Comparison of ENCODE assay signal across 10 cellular contexts in genomic region chr20:59055302-59055701, GRCh38. TPM values are rescaled to one million over a fixed set of nuclear protein-coding genes. Genes with fewer than 3 reads are reported as not detected.
DNase-seq lines count a peak whose midpoint lies in the region; ATAC-seq, FAIRE-seq and TF ChIP-seq lines count a peak whose summit lies in the region.
"Had no signal": no experiment of that assay in that cellular context is flagged by ENCODE, and none has a peak within 500 bp of the region (broad histone marks: within the 10 kb centered on the region; RNA-seq: fewer than 3 reads in every experiment).

No MANE protein-coding gene starts in this region.

- 53 to 70% (median 62%) methylated on average over 7 of the region's 7 CpGs for WGBS in stomach, 5 donors

- TF ChIP-seq EP300 in stomach (IDR thresholded peaks at IDR 0.05), result no peak

- H3K27me3 ChIP-seq in keratinocyte (ENCODE audit: control insufficient read depth, extremely low read depth, insufficient read depth, low read length) (no peaks in the 10 kb centered on the region), stomach (peaks cover 0 to 19% (median 0%) of the 10 kb centered on the region in 3 donors)

- H3K4me1 ChIP-seq in keratinocyte (ENCODE audit: control insufficient read depth, extremely low read depth, insufficient read depth, low read length) (no peaks in the 10 kb centered on the region), stomach (no peaks in the 10 kb centered on the region)

- no peaks in the 10 kb centered on the region for H3K4me1 Mint-ChIP-seq in T-helper 17 cell

- no peaks in the 10 kb centered on the region for H4K20me1 ChIP-seq in keratinocyte (ENCODE audit: control insufficient read depth, extremely low read depth, insufficient read depth, low read length)

- in situ Hi-C loops in GM13977 (cut with MboI; ENCODE audit: low pct_unique_long_range_greater_than_20kb, low sequenced_read_pairs, unreplicated experiment), result no loop called here

- no peak overlapping the region for H3K27ac ChIP-seq in keratinocyte (ENCODE audit: control insufficient read depth, insufficient read depth, low read length)
- H3K27ac ChIP-seq in stomach, result no peak overlapping the region

- no peak overlapping the region for H3K27ac Mint-ChIP-seq in T-helper 17 cell

- no peak for TF ChIP-seq POLR2A in stomach (IDR thresholded peaks at IDR 0.05)

- H3K4me3 Mint-ChIP-seq in T-helper 17 cell, result no peak overlapping the region

- H3K79me2 ChIP-seq in keratinocyte (ENCODE audit: control insufficient read depth, insufficient read depth, low read length), result no peaks in the 10 kb centered on the region

- dilution Hi-C loops in keratinocyte (cut with MboI; ENCODE audit: extremely low pct_ligation_motif_present, low sequenced_read_pairs), result no loop called here

- DNase-seq in AG09319 (ENCODE audit: extremely low read depth, low read depth), result no peak
- no peak for DNase-seq in GM13977 (ENCODE audit: low spot score)
- no peak for DNase-seq in T-helper 17 cell
- DNase-seq in keratinocyte (ENCODE audit: low read depth, low spot score), result no peak
- no peak for DNase-seq in stomach
- DNase-seq in sciatic nerve (ENCODE audit: low spot score), result no peak
- DNase-seq in H4 (ENCODE audit: low spot score), result no peak
- no peak for DNase-seq in T1000 (lab: John Stamatoyannopoulos, UW)
- DNase-seq: cerebellar nuclear complex, GF-D8 had no signal

- intact Hi-C loops in stomach (cut with DNase I; ENCODE audit: low total_unique reads) (no loop called here), sciatic nerve (cut with DNase I) (no loop called here)

- no peaks in the 10 kb centered on the region for H3K36me3 ChIP-seq in keratinocyte (ENCODE audit: control insufficient read depth in 2 of 2, extremely low read depth in 1 of 2, insufficient read depth in 2 of 2, low read length in 2 of 2)
- no peaks in the 10 kb centered on the region for H3K36me3 ChIP-seq in stomach

- H3K9ac ChIP-seq in keratinocyte (ENCODE audit: control insufficient read depth, extremely low read depth, insufficient read depth, low read length), result no peak overlapping the region

- H3K9me3 ChIP-seq in T-helper 17 cell (ENCODE audit: control insufficient read depth, low read length, poor library complexity, severe bottlenecking), result no peaks in the 10 kb centered on the region
- no peaks in the 10 kb centered on the region for H3K9me3 ChIP-seq in keratinocyte (ENCODE audit: control insufficient read depth, low read depth, low read length)
- H3K9me3 ChIP-seq in stomach, result no peaks in the 10 kb centered on the region

- H3K4me2 ChIP-seq in keratinocyte (ENCODE audit: control insufficient read depth, extremely low read depth, insufficient read depth, low read depth, low read length), result no peak overlapping the region

- H3K36me3 Mint-ChIP-seq in T-helper 17 cell (ENCODE audit: low read depth), result peaks cover 2% of the 10 kb centered on the region

- FAIRE-seq in keratinocyte (lab: Jason Lieb, UNC), result no peak

- H3K4me3 ChIP-seq in keratinocyte (ENCODE audit: control insufficient read depth in 2 of 3, extremely low read depth in 1 of 3, insufficient read depth in 2 of 3, low read depth in 1 of 3, low read length in 3 of 3), result no peak overlapping the region
- no peak overlapping the region for H3K4me3 ChIP-seq in stomach

- TF ChIP-seq CTCF in AG09319 (IDR thresholded peaks at IDR 0.05; ENCODE audit: low read depth, low read length) (peak; percentile 36), GM13977 (IDR thresholded peaks at IDR 0.05; ENCODE audit: extremely low read depth, insufficient read depth, missing control alignments) (peak; percentile 40), keratinocyte (optimal IDR thresholded peaks at IDR 0.05 in 1 of 3, IDR thresholded peaks at IDR 0.05 in 1 of 3, conservative IDR thresholded peaks at IDR 0.05 in 1 of 3; ENCODE audit: extremely low read depth in 1 of 3, insufficient read depth in 2 of 3, low read length in 3 of 3) (peak in 2 of 3 experiments; percentile 16 to 37), stomach (IDR thresholded peaks at IDR 0.05) (peak in 3 of 7 experiments; percentile 10 to 13 (median 13))

- H2AFZ ChIP-seq in keratinocyte (ENCODE audit: control insufficient read depth, low read length), result no peak overlapping the region

- peak; percentile 50 for ATAC-seq in T-helper 17 cell
- no peak for ATAC-seq in sciatic nerve

- H3K27me3 Mint-ChIP-seq in T-helper 17 cell, result peaks cover 38% of the 10 kb centered on the region

- no peaks in the 10 kb centered on the region for H3K9me1 ChIP-seq in keratinocyte (ENCODE audit: control insufficient read depth, extremely low read depth, insufficient read depth, low read length)

RNA-seq across cellular contexts. Expression of gene PRELID3B, which starts 12.7 kb away (rescaled TPM):
- total RNA-seq in T-helper 17 cell (10 to 100 TPM; 53.8 to 72.6 TPM), stomach (100 to 1,000 TPM in 1 of 5 donors, 10 to 100 TPM in 4; 35.7 to 322 (median 72.7) TPM), sciatic nerve (30.5 TPM)
- polyA plus RNA-seq in keratinocyte (70.7 to 86.9 TPM (median 75.3 TPM) in 3 replicates), stomach (10 to 100 TPM; 20.0 to 65.8 (median 31.3) TPM)
- polyA plus RNA-seq in keratinocyte (2011; ENCODE audit: low read depth), result 211 TPM
- polyA plus RNA-seq in keratinocyte (2011; cell fraction: cytosol; rRNA removed), result 66.1 and 129 TPM in 2 replicates
- polyA plus RNA-seq in keratinocyte (2011; cell fraction: nucleus; rRNA removed), result 26.8 and 42.0 TPM in 2 replicates
- polyA plus RNA-seq in keratinocyte (2012; ENCODE audit: low replicate concordance), result 79.1 and 112 TPM in 2 replicates
- 90.1 to 126 TPM (median 96.3 TPM) in 3 replicates for polyA minus RNA-seq in keratinocyte
- 106 TPM for polyA minus RNA-seq in keratinocyte (2011; cell fraction: cytosol; rRNA and poly(A)+ RNA removed)
- polyA minus RNA-seq in keratinocyte (2011; cell fraction: nucleus; rRNA and poly(A)+ RNA removed), result 26.6 and 32.0 TPM in 2 replicates
- total RNA-seq in H4 (2014; rRNA removed; shearing (Covaris generic)), result 46.9 and 53.4 TPM in 2 replicates

RNA-seq across cellular contexts. Expression of gene ATP5F1E, which starts 23.2 kb away (rescaled TPM):
- 10 to 100 TPM; 57.8 to 84.0 TPM for total RNA-seq in T-helper 17 cell
- polyA plus RNA-seq in keratinocyte, result 48.3 to 100 TPM (median 99.7 TPM) in 3 replicates
- polyA plus RNA-seq in keratinocyte (2011; ENCODE audit: low read depth), result 103 TPM
- 59.0 and 59.8 TPM in 2 replicates for polyA plus RNA-seq in keratinocyte (2011; cell fraction: cytosol; rRNA removed)
- polyA plus RNA-seq in keratinocyte (2011; cell fraction: nucleus; rRNA removed), result 9.8 and 16.4 TPM in 2 replicates
- polyA plus RNA-seq in keratinocyte (2012; ENCODE audit: low replicate concordance), result 71.0 and 118 TPM in 2 replicates
- polyA minus RNA-seq in keratinocyte, result 5.2 to 8.3 TPM (median 6.4 TPM) in 3 replicates
- 37.8 TPM for polyA minus RNA-seq in keratinocyte (2011; cell fraction: cytosol; rRNA and poly(A)+ RNA removed)
- polyA minus RNA-seq in keratinocyte (2011; cell fraction: nucleus; rRNA and poly(A)+ RNA removed), result 3.3 and 3.9 TPM in 2 replicates
- 100 to 1,000 TPM in 1 of 5 donors, 10 to 100 TPM in 4; 20.4 to 101 (median 27.4) TPM for total RNA-seq in stomach
- polyA plus RNA-seq in stomach, result 10 to 100 TPM; 56.4 to 78.5 (median 71.5) TPM
- total RNA-seq in sciatic nerve, result 38.4 TPM
- 45.0 and 50.5 TPM in 2 replicates for total RNA-seq in H4 (2014; rRNA removed; shearing (Covaris generic))

RNA-seq across cellular contexts. Expression of gene TUBB1, which starts 36.1 kb away (rescaled TPM):
- total RNA-seq in T-helper 17 cell (100 to 1,000 TPM in 1 of 2 donors, 10 to 100 TPM in 1; 14.0 to 483 TPM), stomach (under 1 TPM in 1 of 5 donors, not detected in 4; 0.55 TPM), sciatic nerve (1.0 TPM)
- polyA plus RNA-seq in keratinocyte (0.03 TPM in 1 of 3 replicates, not detected in the others), stomach (under 1 TPM in 2 of 3 donors, not detected in 1; 0.03 to 0.12 TPM)
- polyA plus RNA-seq in keratinocyte (2011; ENCODE audit: low read depth), result not detected
- polyA plus RNA-seq in keratinocyte (2011; cell fraction: cytosol; rRNA removed), result not detected in 2 replicates
- 0.04 TPM in 1 of 2 replicates, not detected in the other for polyA plus RNA-seq in keratinocyte (2011; cell fraction: nucleus; rRNA removed)
- 0.02 and 0.08 TPM in 2 replicates for polyA plus RNA-seq in keratinocyte (2012; ENCODE audit: low replicate concordance)
- polyA minus RNA-seq in keratinocyte, result not detected in 3 replicates
- polyA minus RNA-seq in keratinocyte (2011; cell fraction: cytosol; rRNA and poly(A)+ RNA removed), result not detected
- polyA minus RNA-seq in keratinocyte (2011; cell fraction: nucleus; rRNA and poly(A)+ RNA removed), result not detected in 2 replicates
- not detected in 2 replicates for total RNA-seq in H4 (2014; rRNA removed; shearing (Covaris generic))

RNA-seq across cellular contexts. Expression of gene CTSZ, which starts 48.2 kb away (rescaled TPM):
- total RNA-seq in T-helper 17 cell, result 10 to 100 TPM; 27.4 to 30.1 TPM
- 102 to 171 TPM (median 138 TPM) in 3 replicates for polyA plus RNA-seq in keratinocyte
- polyA plus RNA-seq in keratinocyte (2011; ENCODE audit: low read depth), result 63.5 TPM
- polyA plus RNA-seq in keratinocyte (2011; cell fraction: cytosol; rRNA removed), result 76.8 and 119 TPM in 2 replicates
- 133 and 140 TPM in 2 replicates for polyA plus RNA-seq in keratinocyte (2011; cell fraction: nucleus; rRNA removed)
- polyA plus RNA-seq in keratinocyte (2012; ENCODE audit: low replicate concordance), result 25.5 and 178 TPM in 2 replicates
- polyA minus RNA-seq in keratinocyte, result 74.1 to 149 TPM (median 79.1 TPM) in 3 replicates
- polyA minus RNA-seq in keratinocyte (2011; cell fraction: cytosol; rRNA and poly(A)+ RNA removed), result 105 TPM
- polyA minus RNA-seq in keratinocyte (2011; cell fraction: nucleus; rRNA and poly(A)+ RNA removed), result 54.2 and 59.5 TPM in 2 replicates
- 100 to 1,000 TPM in 1 of 5 donors, 10 to 100 TPM in 4; 35.3 to 134 (median 56.9) TPM for total RNA-seq in stomach
- 10 to 100 TPM; 41.7 to 59.1 (median 55.5) TPM for polyA plus RNA-seq in stomach
- total RNA-seq in sciatic nerve, result 151 TPM
- 0.17 and 0.18 TPM in 2 replicates for total RNA-seq in H4 (2014; rRNA removed; shearing (Covaris generic))
